20 cellular contexts compared by ENCODE assay signal in the genomic region with DNA sequence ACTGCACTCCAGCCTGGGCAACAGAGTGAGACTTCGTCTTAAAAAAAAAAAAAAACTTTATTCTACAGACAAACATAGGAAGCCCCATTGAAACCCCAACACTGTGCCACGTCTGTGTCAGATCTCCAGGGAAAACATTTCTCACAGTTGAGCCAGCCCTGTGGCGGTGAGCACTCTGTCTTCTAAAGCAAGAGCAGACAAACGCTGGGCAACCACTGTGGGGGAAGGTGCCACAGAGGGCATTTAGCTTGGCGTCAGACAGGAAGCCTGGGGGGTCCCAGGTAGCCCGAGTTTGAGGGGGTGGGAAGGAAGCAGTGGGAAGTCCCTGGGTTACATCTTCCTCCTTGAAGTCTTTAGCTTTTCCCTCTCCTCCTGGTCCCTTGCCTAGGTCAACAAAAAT.
DNase-seq lines count a peak whose midpoint lies in the region; TF ChIP-seq lines count a peak whose summit lies in the region.
"Had no signal": no experiment of that assay in that cellular context is flagged by ENCODE, and none has a peak within 500 bp of the region (broad histone marks: within the 10 kb centered on the region; RNA-seq: fewer than 3 reads in every experiment).

No MANE protein-coding gene starts in this region.

- no peaks in the 10 kb centered on the region for H3K36me3 Mint-ChIP-seq in stimulated activated naive CD8-positive, alpha-beta T cell treated with anti-CD3 and anti-CD28 coated beads, Interleukin-15, Interleukin-2, amounts not matched to agents 100 ng/mL and 50 ng/mL, for 24 hours (ENCODE audit: low read depth)

- peak; percentile 8 for DNase-seq in GM13976 (ENCODE audit: low spot score)
- no peak for DNase-seq in RWPE1 (ENCODE audit: low spot score)
- DNase-seq in islet precursor cell = peak; percentile 47
- no peak for DNase-seq in SW480 (ENCODE audit: low spot score)
- DNase-seq in SW 1271 (lab: John Stamatoyannopoulos, UW) = no peak
- DNase-seq in SKM-1 treated with dmso at 0.1 percent for 144 hours (lab: John Stamatoyannopoulos, UW; ENCODE audit: unreplicated experiment) = no peak
- DNase-seq: C1 segment of cervical spinal cord; Calu3; CD8-positive, alpha-beta T cell; DMS153; MM.1S; NCI-H1092; NCI-H1436; NCI-H187 treated with DMSO at 0.1 percent for 48 hours; NCI-H2107; NCI-H446 treated with DMSO at 0.1 percent for 48 hours; NCI-H526 treated with DMSO at 0.1 percent for 48 hours; SHP77 had no signal

- POLR2A ChIA-PET in RWPE1 (lab: Yijun Ruan, JAX; ENCODE audit: low non-redundant PET) = no interaction called here

- no peaks in the 10 kb centered on the region for H3K9me3 Mint-ChIP-seq in stimulated activated naive CD8-positive, alpha-beta T cell treated with anti-CD3 and anti-CD28 coated beads, Interleukin-15, Interleukin-2, amounts not matched to agents 100 ng/mL and 50 ng/mL, for 24 hours
- H3K9me3 Mint-ChIP-seq: CD8-positive, alpha-beta T cell had no signal

- peak overlapping the region; percentile 67 for H3K27ac Mint-ChIP-seq in stimulated activated naive CD8-positive, alpha-beta T cell treated with anti-CD3 and anti-CD28 coated beads, Interleukin-15, Interleukin-2, amounts not matched to agents 100 ng/mL and 50 ng/mL, for 24 hours
- H3K27ac Mint-ChIP-seq: CD8-positive, alpha-beta T cell had no signal

- no peaks in the 10 kb centered on the region for H3K27me3 Mint-ChIP-seq in stimulated activated naive CD8-positive, alpha-beta T cell treated with anti-CD3 and anti-CD28 coated beads, Interleukin-15, Interleukin-2, amounts not matched to agents 100 ng/mL and 50 ng/mL, for 24 hours

- in situ Hi-C loops in GM13976 (cut with MboI; ENCODE audit: low sequenced_read_pairs, unreplicated experiment) = loop anchor here (25.0 kb wide), 1 partner anchor 345 kb away; a partner anchor contains a TSS

- peaks cover 16% of the 10 kb centered on the region for H3K4me1 Mint-ChIP-seq in stimulated activated naive CD8-positive, alpha-beta T cell treated with anti-CD3 and anti-CD28 coated beads, Interleukin-15, Interleukin-2, amounts not matched to agents 100 ng/mL and 50 ng/mL, for 24 hours (ENCODE audit: low read depth)

- CTCF ChIA-PET in RWPE1 (lab: Yijun Ruan, JAX) = interaction anchor here (2.5 kb wide), 1 partner anchor 176 kb away, joined by 26 read pairs; no protein-coding TSS in a partner anchor

- H3K4me3 Mint-ChIP-seq in stimulated activated naive CD8-positive, alpha-beta T cell treated with anti-CD3 and anti-CD28 coated beads, Interleukin-15, Interleukin-2, amounts not matched to agents 100 ng/mL and 50 ng/mL, for 24 hours = no peak overlapping the region
- H3K4me3 Mint-ChIP-seq: CD8-positive, alpha-beta T cell had no signal

- peak overlapping the region; percentile 91 for H3K27ac ChIP-seq in RWPE1
- H3K27ac ChIP-seq: SK-N-MC had no signal

- TF ChIP-seq CTCF in GM13976 (IDR thresholded peaks at IDR 0.05; ENCODE audit: borderline replicate concordance, control extremely low read depth, extremely low read depth, insufficient read depth, missing control alignments) = no peak
- TF ChIP-seq CTCF in RWPE1 (conservative IDR thresholded peaks at IDR 0.05; ENCODE audit: low read depth) = no peak

Comparison
In these comparisons a context has a peak if more than half of its experiments do, and no peak if none do; other contexts are left out.
1. DNase-seq: peak in GM13976 (single experiment) and islet precursor cell (single experiment); none in RWPE1 (single experiment), SW480 (single experiment), SW 1271 (0 of 2) and SKM-1 treated with dmso at 0.1 percent for 144 hours (single experiment).